In genomic region chr1:176543360-176544136, GRCh38 we compare ENCODE assay signal across 20 cellular contexts.
"Had no signal": no experiment of that assay in that cellular context is flagged by ENCODE, and none has a peak within 500 bp of the region (broad histone marks: within the 10 kb centered on the region; RNA-seq: fewer than 3 reads in every experiment).

No MANE protein-coding gene starts in this region.

- H3K4me2 ChIP-seq: KMS-11 had no signal

- H3K9me3 ChIP-seq: adrenal gland, Peyer's patch had no signal

- H3K27me3 ChIP-seq: adrenal gland, Peyer's patch had no signal

- H3K27ac ChIP-seq: adrenal gland, KMS-11, Peyer's patch had no signal

- DNase-seq: activated CD4-positive, alpha-beta T cell treated with anti-CD3 and anti-CD28 coated beads for 4 hours; activated CD8-positive, alpha-beta memory T cell treated with anti-CD3 and anti-CD28 coated beads, Interleukin-2, amount 50 U/mL, for 4 hours; activated CD8-positive, alpha-beta T cell treated with anti-CD3 and anti-CD28 coated beads for 36 hours; activated naive CD4-positive, alpha-beta T cell treated with anti-CD3 and anti-CD28 coated beads, Interleukin-2, amount 50 U/mL, for 16 hours; activated naive CD8-positive, alpha-beta T cell treated with anti-CD3 and anti-CD28 coated beads, Interleukin-2, amount 10 ng/mL, durations not matched to agents 7 days and 5 days; adrenal gland; anterior cingulate cortex; cerebellar nuclear complex; NCI-H1048; NCI-H146; NCI-H187 treated with DMSO at 0.1 percent for 48 hours; NCI-H2081 treated with DMSO at 0.1 percent for 48 hours; NCI-H446; NK-92 treated with Interleukin-12 subunit alpha and Interleukin-12 subunit beta, amount 100 ng/mL, for 24 hours; OCI-M1; Peyer's patch; SHP77 treated with DMSO at 0.1 percent for 48 hours; T-helper 2 cell; T1000 had no signal

- H3K4me3 ChIP-seq: adrenal gland, Peyer's patch had no signal

- H3K4me1 ChIP-seq: adrenal gland, Peyer's patch had no signal

- H3K36me3 ChIP-seq: adrenal gland, Peyer's patch had no signal
